In genomic region chr16:89613101-89613953, GRCh38 we compare ENCODE assay signal across 13 cellular contexts. TPM values are rescaled to one million over a fixed set of nuclear protein-coding genes. Genes with fewer than 3 reads are reported as not detected.
DNase-seq lines count a peak whose midpoint lies in the region; TF ChIP-seq lines count a peak whose summit lies in the region.
"Had no signal": no experiment of that assay in that cellular context is flagged by ENCODE, and none has a peak within 500 bp of the region (broad histone marks: within the 10 kb centered on the region; RNA-seq: fewer than 3 reads in every experiment).

Gene DPEP1 (plus strand): TSS chr16:89613642. CDS start chr16:89630411, 16,769 bp downstream.

- no peak within 1 kb of the TSS for H2BK120ac ChIP-seq in trophoblast cell (ENCODE audit: insufficient read depth, low read length, poor library complexity)

- H3K79me2 ChIP-seq in trophoblast cell (ENCODE audit: control insufficient read depth, insufficient read depth, low read length, poor library complexity) (no peaks in the 10 kb centered on the region), smooth muscle cell (ENCODE audit: low read depth) (no peaks in the 10 kb centered on the region)

- no peak within 1 kb of the TSS for H4K12ac ChIP-seq in trophoblast cell (ENCODE audit: low read depth, low read length)

- H3K14ac ChIP-seq in trophoblast cell (ENCODE audit: low read length): no peak within 1 kb of the TSS

- no CpG with 5 or more reads among the region's 20 CpGs for WGBS in trophoblast cell (ENCODE audit: extremely low coverage, insufficient coverage, insufficient read length)
- WGBS in smooth muscle cell (ENCODE audit: low lambda C conversion rate): 88% methylated on average over 18 of the region's 20 CpGs

- no peaks in the 10 kb centered on the region for H3K79me1 ChIP-seq in trophoblast cell (ENCODE audit: low read length)

- no peak within 1 kb of the TSS for H4K8ac ChIP-seq in trophoblast cell (ENCODE audit: low read depth, low read length)

- DNase-seq in H7 (peak; percentile 77), NCI-H2227 (lab: John Stamatoyannopoulos, UW; ENCODE audit: unreplicated experiment) (peak; percentile 42), epithelial cell of proximal tubule (ENCODE audit: low read depth) (no peak), trophoblast cell (no peak), smooth muscle cell (lab: John Stamatoyannopoulos, UW; ENCODE audit: unreplicated experiment) (no peak)
- no peak for DNase-seq in stimulated activated CD4-positive, alpha-beta T cell treated with anti-CD3 and anti-CD28 coated beads, Interleukin-2, amount 100 ng/mL, for 24 hours
- no peak for DNase-seq in stimulated activated naive CD4-positive, alpha-beta T cell treated with Interleukin-2 at 50 U/mL for 16 hours (lab: John Stamatoyannopoulos, UW)
- DNase-seq: activated CD8-positive, alpha-beta T cell treated with anti-CD3 and anti-CD28 coated beads for 36 hours; dorsolateral prefrontal cortex; foreskin keratinocyte; NCI-H774; SHP77 had no signal

- no peaks in the 10 kb centered on the region for H3F3A ChIP-seq in smooth muscle cell (ENCODE audit: low read depth)

- no peak within 1 kb of the TSS for H3K4me3 ChIP-seq in H7 (ENCODE audit: insufficient read depth, low read depth, low read length)
- H3K4me3 ChIP-seq in epithelial cell of proximal tubule (ENCODE audit: low read depth, low read length): peak within 1 kb of the TSS; percentile 60
- H3K4me3 ChIP-seq in trophoblast cell (ENCODE audit: low read depth, low read length): peak within 1 kb of the TSS; percentile 23
- no peak within 1 kb of the TSS for H3K4me3 ChIP-seq in smooth muscle cell
- H3K4me3 ChIP-seq: dorsolateral prefrontal cortex had no signal

- H3K4me2 ChIP-seq in trophoblast cell (ENCODE audit: low read length) (no peak within 1 kb of the TSS), smooth muscle cell (no peak within 1 kb of the TSS)

- no peak within 1 kb of the TSS for H3K4ac ChIP-seq in trophoblast cell (ENCODE audit: low read depth, low read length)

- H3K9me3 ChIP-seq in trophoblast cell (ENCODE audit: insufficient read depth, low read depth, low read length) (no peaks in the 10 kb centered on the region), smooth muscle cell (replicated peaks; ENCODE audit: low read depth) (no peaks in the 10 kb centered on the region)

- TF ChIP-seq CTCF in epithelial cell of proximal tubule (conservative IDR thresholded peaks at IDR 0.05; ENCODE audit: low read depth, low read length): no peak
- no peak for TF ChIP-seq CTCF in smooth muscle cell (IDR thresholded peaks at IDR 0.05; ENCODE audit: borderline replicate concordance, insufficient read depth, poor library complexity, severe bottlenecking)

- no peak within 1 kb of the TSS for H3K18ac ChIP-seq in trophoblast cell (ENCODE audit: low read length)

- H3K36me3 ChIP-seq in H7 (replicated peaks; ENCODE audit: control insufficient read depth, insufficient read depth, low read length) (no peaks in the 10 kb centered on the region), trophoblast cell (ENCODE audit: control insufficient read depth in 1 of 2, insufficient read depth in 2 of 2, low read length in 2 of 2) (no peaks in the 10 kb centered on the region), smooth muscle cell (ENCODE audit: low read depth) (no peaks in the 10 kb centered on the region)

- no peak within 1 kb of the TSS for H2AK5ac ChIP-seq in trophoblast cell (ENCODE audit: low read length)

- no peak within 1 kb of the TSS for H4K91ac ChIP-seq in trophoblast cell (ENCODE audit: low read depth, low read length)

- H4K20me1 ChIP-seq in smooth muscle cell (ENCODE audit: low read depth): no peaks in the 10 kb centered on the region

- H3K9ac ChIP-seq in trophoblast cell (ENCODE audit: low read length) (no peak within 1 kb of the TSS), smooth muscle cell (ENCODE audit: low read depth) (no peak within 1 kb of the TSS)

- no peak within 1 kb of the TSS for H3K27ac ChIP-seq in trophoblast cell (ENCODE audit: low read depth, low read length)
- no peak within 1 kb of the TSS for H3K27ac ChIP-seq in smooth muscle cell (ENCODE audit: low read depth)
- H3K27ac ChIP-seq: dorsolateral prefrontal cortex, foreskin keratinocyte had no signal

- no peak within 1 kb of the TSS for H2BK5ac ChIP-seq in trophoblast cell (ENCODE audit: low read depth, low read length, poor library complexity)

- no peak within 1 kb of the TSS for H2AFZ ChIP-seq in trophoblast cell (ENCODE audit: insufficient read depth, low read length, poor library complexity)
- no peak within 1 kb of the TSS for H2AFZ ChIP-seq in smooth muscle cell (ENCODE audit: low read depth)

- H3K4me1 ChIP-seq in trophoblast cell (ENCODE audit: control insufficient read depth in 1 of 2, insufficient read depth in 2 of 2, low read length in 2 of 2) (no peaks in the 10 kb centered on the region), smooth muscle cell (ENCODE audit: low read depth) (no peaks in the 10 kb centered on the region)
- H3K4me1 ChIP-seq: foreskin keratinocyte had no signal

- H2BK12ac ChIP-seq in trophoblast cell (ENCODE audit: low read length): no peak within 1 kb of the TSS

- H3K23ac ChIP-seq in trophoblast cell (ENCODE audit: low read length): no peak within 1 kb of the TSS

- H3K27me3 ChIP-seq in H7 (ENCODE audit: control insufficient read depth, insufficient read depth, low read length): no peaks in the 10 kb centered on the region
- no peaks in the 10 kb centered on the region for H3K27me3 ChIP-seq in trophoblast cell (ENCODE audit: insufficient read depth, low read length)
- H3K27me3 ChIP-seq in smooth muscle cell (ENCODE audit: low read depth): no peaks in the 10 kb centered on the region

RNA-seq across cellular contexts. Expression of gene DPEP1, which starts in this region (rescaled TPM):
- total RNA-seq in H7 (2014; rRNA removed; shearing (Covaris generic)): 2.6 and 2.7 TPM in 2 replicates
- total RNA-seq in epithelial cell of proximal tubule (0.65 and 5.0 TPM in 2 replicates), smooth muscle cell (not detected in 2 replicates)
- polyA plus RNA-seq in trophoblast cell (2013): 0.04 TPM in 1 of 2 replicates, not detected in the other
- polyA plus RNA-seq in smooth muscle cell: 0.30 TPM in 1 of 2 replicates, not detected in the other
- total RNA-seq: activated CD8-positive, alpha-beta T cell treated with anti-CD3 and anti-CD28 coated beads for 36 hours; foreskin keratinocyte had no signal
- polyA plus RNA-seq: BJ, foreskin keratinocyte had no signal

Comparison
In these comparisons a context has a peak if more than half of its experiments do, and no peak if none do; other contexts are left out.
1. DNase-seq: peak in H7 (single experiment) and NCI-H2227 (single experiment); none in epithelial cell of proximal tubule (single experiment), trophoblast cell (0 of 2), stimulated activated CD4-positive, alpha-beta T cell treated with anti-CD3 and anti-CD28 coated beads, Interleukin-2, amount 100 ng/mL, for 24 hours (0 of 2), smooth muscle cell (single experiment) and stimulated activated naive CD4-positive, alpha-beta T cell treated with Interleukin-2 at 50 U/mL for 16 hours (single experiment).
2. H3K4me3 ChIP-seq: peak in epithelial cell of proximal tubule (single experiment) and trophoblast cell (single experiment); none in H7 (single experiment) and smooth muscle cell (single experiment).